Comparison of ENCODE assay signal across 17 cellular contexts in genomic region chr16:2913603-2914002, GRCh38. TPM values are rescaled to one million over a fixed set of nuclear protein-coding genes. Genes with fewer than 3 reads are reported as not detected.
DNase-seq lines count a peak whose midpoint lies in the region; ATAC-seq, FAIRE-seq and TF ChIP-seq lines count a peak whose summit lies in the region.
"Had no signal": no experiment of that assay in that cellular context is flagged by ENCODE, and none has a peak within 500 bp of the region (broad histone marks: within the 10 kb centered on the region; RNA-seq: fewer than 3 reads in every experiment).

No MANE protein-coding gene starts in this region.

- CTCF ChIA-PET in activated CD4-positive, alpha-beta T cell treated with anti-CD3 and anti-CD28 coated beads for 36 hours (lab: Charles Lee) = interaction anchor here (0.6 to 3.0 kb wide), 3 partner anchors 9 to 52 kb away, joined by 3 to 11 read pairs (median 6); no protein-coding TSS in a partner anchor

- H3K9me3 Mint-ChIP-seq in activated CD4-positive, alpha-beta T cell treated with anti-CD3 and anti-CD28 coated beads for 36 hours (ENCODE audit: low read depth) = no peaks in the 10 kb centered on the region
- no peaks in the 10 kb centered on the region for H3K9me3 Mint-ChIP-seq in central memory CD8-positive, alpha-beta T cell

- intact Hi-C loops in activated CD4-positive, alpha-beta T cell treated with anti-CD3 and anti-CD28 coated beads for 36 hours (cut with DNase I, micrococcal nuclease) = loop anchor here in 1 of 2 experiments (10.0 kb wide), 1 partner anchor 191 kb away; no protein-coding TSS in a partner anchor

- H3K4me2 ChIP-seq in Loucy (ENCODE audit: low read depth, low read length, poor library complexity, severe bottlenecking) (peak overlapping the region; percentile 73), osteoblast (ENCODE audit: insufficient read depth, low read length) (peak overlapping the region; percentile 93)

- no peak overlapping the region for H3K27ac Mint-ChIP-seq in activated CD4-positive, alpha-beta T cell treated with anti-CD3 and anti-CD28 coated beads for 36 hours
- no peak overlapping the region for H3K27ac Mint-ChIP-seq in central memory CD8-positive, alpha-beta T cell (ENCODE audit: low read depth)

- H2AFZ ChIP-seq in Loucy (ENCODE audit: low read length) (no peak overlapping the region), osteoblast (ENCODE audit: low read length) (no peak overlapping the region)

- no peak for FAIRE-seq in D721Med (lab: Jason Lieb, UNC)
- FAIRE-seq: A204.1, TTC549 had no signal

- no peaks in the 10 kb centered on the region for H3F3A ChIP-seq in Loucy (ENCODE audit: low read depth)

- H3K4me3 ChIP-seq in Loucy (ENCODE audit: low read length, poor library complexity, severe bottlenecking) = no peak overlapping the region
- peak overlapping the region; percentile 78 for H3K4me3 ChIP-seq in osteoblast (ENCODE audit: insufficient read depth, low read length)

- peak overlapping the region; percentile 81 for H3K4me3 Mint-ChIP-seq in activated CD4-positive, alpha-beta T cell treated with anti-CD3 and anti-CD28 coated beads for 36 hours
- H3K4me3 Mint-ChIP-seq in central memory CD8-positive, alpha-beta T cell = peak overlapping the region; percentile 84

- no peak overlapping the region for H3K9ac ChIP-seq in Loucy (ENCODE audit: low read depth, low read length, poor library complexity, severe bottlenecking)

- peak overlapping the region; percentile 25 for H3K27ac ChIP-seq in osteoblast (ENCODE audit: low read depth, low read length)

- no peak for DNase-seq in activated CD4-positive, alpha-beta T cell treated with anti-CD3 and anti-CD28 coated beads for 36 hours
- no peak for DNase-seq in activated CD4-positive, alpha-beta T cell treated with anti-CD3 and anti-CD28 coated beads, Interleukin-2, amount 50 U/mL, for 1 hour
- no peak for DNase-seq in central memory CD8-positive, alpha-beta T cell (ENCODE audit: low spot score in 2 of 2)
- DNase-seq in osteoblast (ENCODE audit: insufficient read length, low spot score, missing footprints) (no peak), D721Med (ENCODE audit: insufficient read length, low spot score) (no peak), cortex of kidney (lab: John Stamatoyannopoulos, UW) (no peak), DMS153 treated with DMSO at 0.1 percent for 48 hours (lab: John Stamatoyannopoulos, UW; ENCODE audit: unreplicated experiment) (no peak)
- DNase-seq: dermis blood vessel endothelial cell, EL, NCI-H2107, OCI-M1 had no signal

- H3K27me3 Mint-ChIP-seq in activated CD4-positive, alpha-beta T cell treated with anti-CD3 and anti-CD28 coated beads for 36 hours = no peaks in the 10 kb centered on the region
- no peaks in the 10 kb centered on the region for H3K27me3 Mint-ChIP-seq in central memory CD8-positive, alpha-beta T cell

- H3K4me1 ChIP-seq in Loucy (ENCODE audit: insufficient read depth, low read length, poor library complexity, severe bottlenecking) (peaks cover 12% of the 10 kb centered on the region), osteoblast (ENCODE audit: insufficient read depth, low read length) (peaks cover 47% of the 10 kb centered on the region)

- POLR2A ChIA-PET in activated CD4-positive, alpha-beta T cell treated with anti-CD3 and anti-CD28 coated beads for 36 hours (lab: Charles Lee) = interaction anchor here (2.8 kb wide), 1 partner anchor 31 kb away, joined by 13 read pairs; the partner anchor contains the start of gene FLYWCH2

- H3K36me3 ChIP-seq in Loucy (ENCODE audit: insufficient read depth, low read length) (no peaks in the 10 kb centered on the region), osteoblast (ENCODE audit: insufficient read depth, low read length) (peaks cover 15% of the 10 kb centered on the region)

- H3K27me3 ChIP-seq in Loucy (ENCODE audit: insufficient read depth, low read length, poor library complexity, severe bottlenecking) = no peaks in the 10 kb centered on the region
- no peaks in the 10 kb centered on the region for H3K27me3 ChIP-seq in osteoblast (ENCODE audit: insufficient read depth, low read length)

- H4K20me1 ChIP-seq in Loucy (ENCODE audit: insufficient read depth, low read length, poor library complexity, severe bottlenecking) (no peaks in the 10 kb centered on the region), osteoblast (ENCODE audit: insufficient read depth, low read length) (peaks cover 2% of the 10 kb centered on the region)

- H3K9me2 ChIP-seq in Loucy (replicated peaks; ENCODE audit: low read depth, low read length) = no peaks in the 10 kb centered on the region

- TF ChIP-seq CTCF in Loucy (conservative IDR thresholded peaks at IDR 0.05; ENCODE audit: low read length) = no peak
- TF ChIP-seq CTCF in osteoblast (IDR thresholded peaks at IDR 0.05; ENCODE audit: extremely low read depth, low read depth, low read length) = no peak
- TF ChIP-seq CTCF in D721Med (IDR thresholded peaks at IDR 0.05; ENCODE audit: insufficient read depth, missing control alignments) = no peak

- H3K9me3 ChIP-seq in Loucy (ENCODE audit: insufficient read depth, low read depth, low read length) (no peaks in the 10 kb centered on the region), osteoblast (ENCODE audit: low read depth, low read length) (no peaks in the 10 kb centered on the region)

- H3K79me2 ChIP-seq in Loucy (ENCODE audit: insufficient read depth, low read length) (peaks cover 9% of the 10 kb centered on the region; the same call in 1 of the 2 replicates), osteoblast (ENCODE audit: insufficient read depth, low read length) (peaks cover 27% of the 10 kb centered on the region)

- no peak for ATAC-seq in activated CD4-positive, alpha-beta T cell treated with anti-CD3 and anti-CD28 coated beads for 36 hours
- ATAC-seq in central memory CD8-positive, alpha-beta T cell (replicated peaks; ENCODE audit: extremely low read depth, poor library complexity, severe bottlenecking) = no peak

- peaks cover 27% of the 10 kb centered on the region for H3K4me1 Mint-ChIP-seq in activated CD4-positive, alpha-beta T cell treated with anti-CD3 and anti-CD28 coated beads for 36 hours
- H3K4me1 Mint-ChIP-seq in central memory CD8-positive, alpha-beta T cell = peaks cover 19% of the 10 kb centered on the region

- peaks cover 10% of the 10 kb centered on the region for H3K36me3 Mint-ChIP-seq in activated CD4-positive, alpha-beta T cell treated with anti-CD3 and anti-CD28 coated beads for 36 hours (ENCODE audit: low read depth)
- H3K36me3 Mint-ChIP-seq in central memory CD8-positive, alpha-beta T cell (ENCODE audit: insufficient read depth) = peaks cover 25% of the 10 kb centered on the region

RNA-seq across cellular contexts. Expression of gene FLYWCH1, which starts 1.9 kb away (rescaled TPM):
- 10 to 100 TPM; 26.6 to 37.9 TPM for total RNA-seq in activated CD4-positive, alpha-beta T cell treated with anti-CD3 and anti-CD28 coated beads for 36 hours
- total RNA-seq in osteoblast = 48.3 and 56.5 TPM in 2 replicates

RNA-seq across cellular contexts. Expression of gene FLYWCH2, which starts 30.6 kb away (rescaled TPM):
- 10 to 100 TPM; 16.8 to 17.3 TPM for total RNA-seq in activated CD4-positive, alpha-beta T cell treated with anti-CD3 and anti-CD28 coated beads for 36 hours
- 38.7 and 43.6 TPM in 2 replicates for total RNA-seq in osteoblast

RNA-seq across cellular contexts. Expression of gene KREMEN2, which starts 50.5 kb away (rescaled TPM):
- not detected for total RNA-seq in activated CD4-positive, alpha-beta T cell treated with anti-CD3 and anti-CD28 coated beads for 36 hours
- total RNA-seq in osteoblast = not detected in 2 replicates
- total RNA-seq: dermis blood vessel endothelial cell, liver, posterior vena cava had no signal

RNA-seq across cellular contexts. Expression of gene PAQR4, which starts 55.5 kb away (rescaled TPM):
- total RNA-seq in activated CD4-positive, alpha-beta T cell treated with anti-CD3 and anti-CD28 coated beads for 36 hours = 10 to 100 TPM; 28.7 to 31.2 TPM
- 1.5 and 1.8 TPM in 2 replicates for total RNA-seq in osteoblast

RNA-seq across cellular contexts. Expression of gene PRSS22, which starts 55.6 kb away (rescaled TPM):
- total RNA-seq in activated CD4-positive, alpha-beta T cell treated with anti-CD3 and anti-CD28 coated beads for 36 hours = not detected
- total RNA-seq in osteoblast = not detected in 2 replicates
- total RNA-seq: dermis blood vessel endothelial cell, LHCN-M2, posterior vena cava had no signal
